ENCODE assay signal across 8 cellular contexts in the genomic region with DNA sequence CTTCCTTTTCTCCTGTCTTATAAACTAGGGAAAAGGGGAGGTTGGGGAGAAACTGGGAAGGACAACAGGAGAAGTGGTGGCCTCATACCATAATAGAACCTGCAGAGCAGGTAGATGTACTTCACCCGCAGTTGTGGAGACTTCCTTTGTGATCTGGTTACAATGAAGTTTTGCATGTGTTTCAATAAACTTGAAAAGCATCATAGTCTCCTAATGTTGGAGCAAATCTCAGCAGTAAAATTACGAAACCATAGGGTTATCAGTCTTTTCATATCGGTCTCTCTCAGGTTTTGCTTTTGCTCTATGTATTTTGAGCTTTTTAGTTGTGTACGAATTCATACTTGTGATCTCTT. TPM values are rescaled to one million over a fixed set of nuclear protein-coding genes. Genes with fewer than 3 reads are reported as not detected.
DNase-seq lines count a peak whose midpoint lies in the region; ATAC-seq and TF ChIP-seq lines count a peak whose summit lies in the region.

No MANE protein-coding gene starts in this region.

- peaks cover 31% of the 10 kb centered on the region for H3K4me1 Mint-ChIP-seq in GM23338

- H3K79me2 ChIP-seq in GM23338 (replicated peaks; ENCODE audit: insufficient read depth) = peaks cover 23% of the 10 kb centered on the region

- intact Hi-C loops in A673 (cut with micrococcal nuclease; ENCODE audit: unreplicated experiment) = no loop called here

- H3K36me3 ChIP-seq in A673 (ENCODE audit: insufficient read depth, low read length, poor library complexity, severe bottlenecking) (no peaks in the 10 kb centered on the region), GM23338 (ENCODE audit: insufficient read depth) (no peaks in the 10 kb centered on the region), mesodermal cell (ENCODE audit: control insufficient read depth, insufficient read depth, low read length) (peaks cover 4% of the 10 kb centered on the region)

- H2AFZ ChIP-seq in GM23338 = no peak overlapping the region

- DNase-seq in A673 (ENCODE audit: low spot score) (no peak), GM23338 (ENCODE audit: low spot score) (no peak), astrocyte of the cerebellum (ENCODE audit: low read depth) (no peak), NCI-H2107 treated with DMSO at 0.1 percent for 48 hours (lab: John Stamatoyannopoulos, UW; ENCODE audit: unreplicated experiment) (no peak)

- ATAC-seq in GM23338 = no peak
- ATAC-seq in HG02973 (IDR thresholded peaks at IDR 0.05; ENCODE audit: unreplicated experiment) = no peak
- ATAC-seq in GM21528 (IDR thresholded peaks at IDR 0.05; ENCODE audit: low FRiP score, unreplicated experiment) = no peak
- ATAC-seq in GM19397 (IDR thresholded peaks at IDR 0.05; ENCODE audit: unreplicated experiment) = no peak

- in situ Hi-C loops in astrocyte of the cerebellum (cut with HindIII; ENCODE audit: low sequenced_read_pairs) = no loop called here

- H3K4me3 ChIP-seq in A673 (ENCODE audit: low read depth, low read length, poor library complexity, severe bottlenecking) (peak overlapping the region; percentile 47), GM23338 (peak overlapping the region; percentile 58), astrocyte of the cerebellum (ENCODE audit: low read depth, low read length) (peak overlapping the region; percentile 46), mesodermal cell (ENCODE audit: extremely low read depth, insufficient read depth, low read length, poor library complexity, severe bottlenecking) (peak overlapping the region; percentile 57)

- H3K27me3 Mint-ChIP-seq in GM23338 (ENCODE audit: insufficient read depth, low read depth, poor library complexity) = peaks cover 16% of the 10 kb centered on the region

- peaks cover 5% of the 10 kb centered on the region; the same call in 1 of the 2 replicates for H3F3A ChIP-seq in GM23338 (replicated peaks; ENCODE audit: low read depth)

- TF ChIP-seq CTCF in A673 (conservative IDR thresholded peaks at IDR 0.05; ENCODE audit: low read depth, low read length) = no peak; the same call in 1 of the 2 replicates
- no peak for TF ChIP-seq CTCF in GM23338 (conservative IDR thresholded peaks at IDR 0.05; ENCODE audit: low read depth in 2 of 2)
- no peak for TF ChIP-seq CTCF in astrocyte of the cerebellum (IDR thresholded peaks at IDR 0.05; ENCODE audit: low read depth, low read length, missing control alignments)

- no peak overlapping the region for H3K27ac Mint-ChIP-seq in GM23338

- H3K9me3 Mint-ChIP-seq in GM23338 = no peaks in the 10 kb centered on the region; the same call in 2 of the 3 replicates

- CTCF ChIA-PET in A673 (lab: Charles Lee) = no interaction called here

- peaks cover 3% of the 10 kb centered on the region; the same call in 2 of the 3 replicates for H3K36me3 Mint-ChIP-seq in GM23338 (ENCODE audit: low read depth)

- H3K27ac ChIP-seq in A673 (ENCODE audit: low read depth, low read length, poor library complexity, severe bottlenecking) = no peak overlapping the region
- H3K27ac ChIP-seq in GM23338 (ENCODE audit: low read depth) = no peak overlapping the region
- no peak overlapping the region for H3K27ac ChIP-seq in mesodermal cell (ENCODE audit: low read depth, low read length, severe bottlenecking)

- no peaks in the 10 kb centered on the region for H3K4me1 ChIP-seq in A673 (ENCODE audit: insufficient read depth, low read length, poor library complexity, severe bottlenecking)
- peaks cover 19% of the 10 kb centered on the region for H3K4me1 ChIP-seq in GM23338 (ENCODE audit: insufficient read depth)
- peaks cover 20% of the 10 kb centered on the region for H3K4me1 ChIP-seq in mesodermal cell (ENCODE audit: control insufficient read depth, insufficient read depth, low read length, poor library complexity, severe bottlenecking)

- BruUV-seq in A673 (replicated peaks; lab: Mats Ljungman, UMichigan) = no TSS peak

- H3K4me2 ChIP-seq in GM23338 = peak overlapping the region; percentile 77

- POLR2A ChIA-PET in A673 (lab: Charles Lee; ENCODE audit: low non-redundant PET) = no interaction called here

- H3K27me3 ChIP-seq in A673 (replicated peaks; ENCODE audit: insufficient read depth, low read depth, low read length, poor library complexity) = no peaks in the 10 kb centered on the region
- H3K27me3 ChIP-seq in GM23338 (ENCODE audit: insufficient read depth) = no peaks in the 10 kb centered on the region

- no peaks in the 10 kb centered on the region for H3K9me3 ChIP-seq in A673 (ENCODE audit: low read depth, low read length, poor library complexity, severe bottlenecking)
- H3K9me3 ChIP-seq in mesodermal cell (ENCODE audit: control insufficient read depth, low read length) = peaks cover 8% of the 10 kb centered on the region

- 43 to 59% methylated on average over 2 to 3 of the region's 4 CpGs for WGBS in mesodermal cell (ENCODE audit: insufficient coverage in 2 of 2), 2 experiments

- H3K9me2 ChIP-seq in GM23338 (ENCODE audit: insufficient read depth) = no peaks in the 10 kb centered on the region

- H3K4me3 Mint-ChIP-seq in GM23338 = peak overlapping the region; percentile 92

- peaks cover 4% of the 10 kb centered on the region; the same call in 1 of the 2 replicates for H4K20me1 ChIP-seq in GM23338 (replicated peaks; ENCODE audit: insufficient read depth)

TF ChIP-seq in GM23338, 12 proteins besides CTCF, POLR2A, EP300 and RAD21:
- TF ChIP-seq STAT1 (IDR thresholded peaks at IDR 0.05; ENCODE audit: unreplicated experiment) (no peak), ZNF331 (CRISPR knock-in tag; IDR thresholded peaks at IDR 0.05; ENCODE audit: low read depth) (no peak)
TF ChIP-seq in GM23338: peak in this region for 0.

RNA-seq across cellular contexts. Expression of a gene that starts 30.5 kb away (rescaled TPM):
- 0.45 and 0.96 TPM in 2 replicates for total RNA-seq in A673 (2021)
- total RNA-seq in GM23338 (2014; rRNA removed; shearing (Covaris generic)) = 3.3 and 5.1 TPM in 2 replicates
- 3.6 and 4.0 TPM in 2 replicates for polyA plus RNA-seq in GM23338 (2016; fragmentation: Nextera tagmentation; extraction: Ambion mirVana)
- polyA plus RNA-seq in mesodermal cell (2013, experiment 1 of 2) = 1.5 TPM
- polyA plus RNA-seq in mesodermal cell (2013, experiment 2 of 2) = 1.5 TPM
